8 cellular contexts compared by ENCODE assay signal in genomic region chr18:37385846-37386435, GRCh38.
DNase-seq lines count a peak whose midpoint lies in the region; ATAC-seq and TF ChIP-seq lines count a peak whose summit lies in the region.

No MANE protein-coding gene starts in this region.

- no peaks in the 10 kb centered on the region for H3K36me3 ChIP-seq in Panc1 (ENCODE audit: control insufficient read depth, insufficient read depth, low read length)
- no peaks in the 10 kb centered on the region for H3K36me3 ChIP-seq in fibroblast of lung (ENCODE audit: control insufficient read depth, insufficient read depth, low read length)
- H3K36me3 ChIP-seq in smooth muscle cell (ENCODE audit: low read depth): no peaks in the 10 kb centered on the region

- H3K9me3 Mint-ChIP-seq in CD14-positive monocyte (peaks cover 2 to 10% (median 5%) of the 10 kb centered on the region in 7 donors), HFFc6 (peaks cover 10% of the 10 kb centered on the region; the same call in 1 of the 2 replicates)

- H3K27me3 ChIP-seq in Panc1 (ENCODE audit: control insufficient read depth, insufficient read depth, low read length) (no peaks in the 10 kb centered on the region), fibroblast of lung (ENCODE audit: control insufficient read depth, insufficient read depth, low read length) (peaks cover 3% of the 10 kb centered on the region), smooth muscle cell (ENCODE audit: low read depth) (peaks cover 13% of the 10 kb centered on the region)

- H3K36me3 Mint-ChIP-seq in CD14-positive monocyte (no peaks in the 10 kb centered on the region), HFFc6 (ENCODE audit: low read depth) (no peaks in the 10 kb centered on the region)

- H3K79me2 ChIP-seq in fibroblast of lung (ENCODE audit: control insufficient read depth, insufficient read depth, low read length) (no peaks in the 10 kb centered on the region), smooth muscle cell (ENCODE audit: low read depth) (no peaks in the 10 kb centered on the region)

- H3K9ac ChIP-seq in fibroblast of lung (ENCODE audit: insufficient read depth, low read length) (no peak overlapping the region), smooth muscle cell (ENCODE audit: low read depth) (no peak overlapping the region)

- no peak for ATAC-seq in Panc1
- no peak for ATAC-seq in GM18868 (IDR thresholded peaks at IDR 0.05; ENCODE audit: unreplicated experiment)
- ATAC-seq in HG02759 (IDR thresholded peaks at IDR 0.05; ENCODE audit: unreplicated experiment): no peak
- ATAC-seq in GM21447 (IDR thresholded peaks at IDR 0.05; ENCODE audit: unreplicated experiment): no peak

- H3F3A ChIP-seq in smooth muscle cell (ENCODE audit: low read depth): no peaks in the 10 kb centered on the region

- H3K27ac ChIP-seq in Panc1 (ENCODE audit: low read length) (no peak overlapping the region), fibroblast of lung (ENCODE audit: insufficient read depth, low read length) (no peak overlapping the region), smooth muscle cell (ENCODE audit: low read depth) (no peak overlapping the region)

- 79% methylated on average over 5 of the region's 5 CpGs for whole genome bisulfite sequencing in smooth muscle cell (ENCODE audit: low lambda C conversion rate)

- BruUV-seq in Panc1 (replicated peaks; lab: Mats Ljungman, UMichigan): no TSS peak

- no peak overlapping the region for H2AFZ ChIP-seq in fibroblast of lung (ENCODE audit: low read length)
- H2AFZ ChIP-seq in smooth muscle cell (ENCODE audit: low read depth): no peak overlapping the region

- no peak overlapping the region for H3K4me3 ChIP-seq in Panc1 (ENCODE audit: low read depth in 2 of 2, low read length in 2 of 2)
- H3K4me3 ChIP-seq in fibroblast of lung (replicated peaks in 1 of 4; ENCODE audit: control extremely low read depth in 1 of 4, insufficient read depth in 1 of 4, low read depth in 3 of 4, low read length in 4 of 4): no peak overlapping the region
- H3K4me3 ChIP-seq in smooth muscle cell: no peak overlapping the region

- no peak overlapping the region for H3K27ac Mint-ChIP-seq in CD14-positive monocyte
- H3K27ac Mint-ChIP-seq in HFFc6: no peak overlapping the region

- H3K4me1 Mint-ChIP-seq in CD14-positive monocyte: no peaks in the 10 kb centered on the region
- H3K4me1 Mint-ChIP-seq in HFFc6 (ENCODE audit: low read depth): no peaks in the 10 kb centered on the region; the same call in 1 of the 2 replicates

- no peak for DNase-seq in CD14-positive monocyte (ENCODE audit: low spot score)
- peak; percentile 9 for DNase-seq in HFFc6
- no peak for DNase-seq in Panc1 (ENCODE audit: low read depth, low spot score)
- DNase-seq in fibroblast of lung (ENCODE audit: low read depth in 2 of 2): peak; percentile 13 to 58
- DNase-seq in smooth muscle cell (lab: John Stamatoyannopoulos, UW; ENCODE audit: unreplicated experiment): no peak

- POLR2A ChIA-PET in Panc1 (lab: Charles Lee): no interaction called here

- H3K27me3 Mint-ChIP-seq in CD14-positive monocyte (ENCODE audit: low read depth in 3 of 3) (peaks cover 7 to 19% (median 7%) of the 10 kb centered on the region in 3 donors), HFFc6 (ENCODE audit: insufficient read depth) (peaks cover 23% of the 10 kb centered on the region)

- no peak overlapping the region for H3K4me3 Mint-ChIP-seq in CD14-positive monocyte
- H3K4me3 Mint-ChIP-seq in HFFc6: no peak overlapping the region

- in situ Hi-C loops in Panc1 (cut with HindIII; ENCODE audit: low pct_unique_long_range_greater_than_20kb, low sequenced_read_pairs): no loop called here

- H3K4me2 ChIP-seq in fibroblast of lung (ENCODE audit: extremely low read depth, insufficient read depth, low read length) (no peak overlapping the region), smooth muscle cell (no peak overlapping the region)

- H4K20me1 ChIP-seq in fibroblast of lung (ENCODE audit: control insufficient read depth, extremely low read depth, insufficient read depth, low read length) (no peaks in the 10 kb centered on the region), smooth muscle cell (ENCODE audit: low read depth) (no peaks in the 10 kb centered on the region)

- TF ChIP-seq CTCF in CD14-positive monocyte (IDR thresholded peaks at IDR 0.05) (peak; percentile 90), HFFc6 (IDR thresholded peaks at IDR 0.05) (peak; percentile 98), Panc1 (IDR thresholded peaks at IDR 0.05) (peak; percentile 60; the same call in 1 of the 2 replicates), fibroblast of lung (conservative IDR thresholded peaks at IDR 0.05 in 1 of 2, IDR thresholded peaks at IDR 0.05 in 1 of 2; ENCODE audit: low read depth in 1 of 2, low read length in 2 of 2) (peak; percentile 39 to 60), smooth muscle cell (IDR thresholded peaks at IDR 0.05; ENCODE audit: borderline replicate concordance, insufficient read depth, poor library complexity, severe bottlenecking) (peak; percentile 96)

- CTCF ChIA-PET in Panc1 (lab: Charles Lee): interaction anchor here (1.0 kb wide), 1 partner anchor 58 kb away, joined by 4 read pairs; no protein-coding TSS in a partner anchor

- H3K9me3 ChIP-seq in Panc1 (ENCODE audit: control insufficient read depth, insufficient read depth, low read depth, low read length) (no peaks in the 10 kb centered on the region), fibroblast of lung (ENCODE audit: control insufficient read depth, insufficient read depth, low read depth, low read length) (no peaks in the 10 kb centered on the region), smooth muscle cell (replicated peaks; ENCODE audit: low read depth) (no peaks in the 10 kb centered on the region)

- H3K4me1 ChIP-seq in Panc1 (ENCODE audit: control insufficient read depth, insufficient read depth, low read length): no peaks in the 10 kb centered on the region
- no peaks in the 10 kb centered on the region for H3K4me1 ChIP-seq in fibroblast of lung (ENCODE audit: control insufficient read depth, extremely low read depth, insufficient read depth, low read length)
- no peaks in the 10 kb centered on the region for H3K4me1 ChIP-seq in smooth muscle cell (ENCODE audit: low read depth)

- intact Hi-C loops in CD14-positive monocyte (cut with micrococcal nuclease) (no loop called here), Panc1 (cut with micrococcal nuclease; ENCODE audit: unreplicated experiment) (loop anchor here (2.0 kb wide), 1 partner anchor 153 kb away; no protein-coding TSS in a partner anchor)

Comparison
In these comparisons a context has a peak if more than half of its experiments do, and no peak if none do; other contexts are left out.
1. DNase-seq: peak in HFFc6 (single experiment) and fibroblast of lung (2 of 2); none in CD14-positive monocyte (single experiment), Panc1 (single experiment) and smooth muscle cell (single experiment).
2. Peak in every context shown above with its lines, with median percentiles within 50 percentile points of each other: CTCF ChIP-seq.